In genomic region chr16:89005201-89006035, GRCh38 we compare ENCODE assay signal across 1 cellular context.
TF ChIP-seq lines count a peak whose summit lies in the region.

No MANE protein-coding gene starts in this region.

TF ChIP-seq in K562, 482 proteins besides CTCF, POLR2A, EP300 and RAD21 (continued from another document):
- no peak for TF ChIP-seq NFRKB (IDR thresholded peaks at IDR 0.05; ENCODE audit: low read depth)
TF ChIP-seq in K562: peak in this region for 1.
